In genomic region chr13:112720814-112721197, GRCh38 we compare ENCODE assay signal across 29 cellular contexts. TPM values are rescaled to one million over a fixed set of nuclear protein-coding genes. Genes with fewer than 3 reads are reported as not detected.
A peak's percentile ranks its signal among the peaks of the same experiment; 100 is the strongest.
DNase-seq lines count a peak whose midpoint lies in the region; ATAC-seq, FAIRE-seq and TF ChIP-seq lines count a peak whose summit lies in the region.
"Had no signal": no experiment of that assay in that cellular context is flagged by ENCODE, and none has a peak within 500 bp of the region (broad histone marks: within the 10 kb centered on the region; RNA-seq: fewer than 3 reads in every experiment).

No MANE protein-coding gene starts in this region.

- no peaks in the 10 kb centered on the region for H3K27me3 ChIP-seq in heart right ventricle
- H3K27me3 ChIP-seq in right cardiac atrium (ENCODE audit: control insufficient read depth, insufficient read depth) = no peaks in the 10 kb centered on the region
- H3K27me3 ChIP-seq in endothelial cell of umbilical vein (ENCODE audit: control insufficient read depth in 2 of 2, insufficient read depth in 2 of 2, low read length in 2 of 2) = no peaks in the 10 kb centered on the region
- no peaks in the 10 kb centered on the region for H3K27me3 ChIP-seq in thyroid gland
- H3K27me3 ChIP-seq: ascending aorta, BE2C, SJSA1, transverse colon had no signal

- no peak for TF ChIP-seq CTCF in heart right ventricle (IDR thresholded peaks at IDR 0.05)
- TF ChIP-seq CTCF in endothelial cell of umbilical vein (IDR thresholded peaks at IDR 0.05; ENCODE audit: extremely low read depth in 1 of 2, insufficient read depth in 1 of 2, low read depth in 1 of 2, low read length in 2 of 2) = no peak
- TF ChIP-seq CTCF in neural crest cell (conservative IDR thresholded peaks at IDR 0.05) = no peak
- TF ChIP-seq CTCF in thyroid gland (IDR thresholded peaks at IDR 0.05) = no peak

- H3K36me3 Mint-ChIP-seq in neural crest cell (ENCODE audit: low read depth) = no peaks in the 10 kb centered on the region
- H3K36me3 Mint-ChIP-seq: activated CD8-positive, alpha-beta memory T cell treated with anti-CD3 and anti-CD28 coated beads, Interleukin-2, amount 10 ng/mL, durations not matched to agents 7 days and 5 days had no signal

- FAIRE-seq in endothelial cell of umbilical vein (lab: Jason Lieb, UNC) = no peak
- FAIRE-seq: A204.1, GM12892, GM19239, islet of Langerhans had no signal

- WGBS in heart right ventricle, 2 donors = 96% methylated on average over 10 of the region's 10 CpGs
- 95% methylated on average over 10 of the region's 10 CpGs for WGBS in right cardiac atrium
- 87 to 94% methylated on average over 8 to 10 of the region's 10 CpGs for WGBS in thyroid gland, 2 donors

- no peaks in the 10 kb centered on the region for H3K27me3 Mint-ChIP-seq in neural crest cell (ENCODE audit: low read depth)
- H3K27me3 Mint-ChIP-seq: activated CD4-positive, alpha-beta T cell treated with anti-CD3 and anti-CD28 coated beads, Interleukin-2, amount 10 ng/mL, durations not matched to agents 24 days and 14 days; activated CD8-positive, alpha-beta memory T cell treated with anti-CD3 and anti-CD28 coated beads, Interleukin-2, amount 10 ng/mL, durations not matched to agents 7 days and 5 days; activated naive CD8-positive, alpha-beta T cell; memory B cell; naive thymus-derived CD8-positive, alpha-beta T cell had no signal

- no peaks in the 10 kb centered on the region for H3K9me3 Mint-ChIP-seq in neural crest cell
- H3K9me3 Mint-ChIP-seq: activated CD4-positive, alpha-beta T cell treated with anti-CD3 and anti-CD28 coated beads, Interleukin-2, amount 10 ng/mL, durations not matched to agents 24 days and 14 days; activated T-helper 1 cell treated with anti-CD3 and anti-CD28 coated beads, Interleukin-12 subunit alpha, Interleukin-12 subunit beta, Interleukin-2, Interleukin-4 antibody, amounts not matched to agents 30 ng/mL and 10 ng/mL and 1 ng/mL, durations not matched to agents 14 hours and 24 hours and 36 hours; memory B cell; naive thymus-derived CD8-positive, alpha-beta T cell had no signal

- H3K9ac ChIP-seq in endothelial cell of umbilical vein (replicated peaks; ENCODE audit: extremely low read depth, insufficient read depth, low read length) = no peak overlapping the region

- H4K20me1 ChIP-seq in endothelial cell of umbilical vein (replicated peaks; ENCODE audit: control insufficient read depth, extremely low read depth, insufficient read depth, low read length) = no peaks in the 10 kb centered on the region

- H3K27ac Mint-ChIP-seq in neural crest cell (ENCODE audit: unreplicated experiment) = no peak overlapping the region
- H3K27ac Mint-ChIP-seq: activated CD4-positive, alpha-beta T cell treated with anti-CD3 and anti-CD28 coated beads, Interleukin-2, amount 10 ng/mL, durations not matched to agents 24 days and 14 days; activated CD8-positive, alpha-beta memory T cell treated with anti-CD3 and anti-CD28 coated beads, Interleukin-2, amount 10 ng/mL, durations not matched to agents 7 days and 5 days; activated naive CD8-positive, alpha-beta T cell; activated T-helper 1 cell treated with anti-CD3 and anti-CD28 coated beads, Interleukin-12 subunit alpha, Interleukin-12 subunit beta, Interleukin-2, Interleukin-4 antibody, amounts not matched to agents 30 ng/mL and 10 ng/mL and 1 ng/mL, durations not matched to agents 14 hours and 24 hours and 36 hours; memory B cell had no signal

- POLR2A ChIA-PET in endothelial cell of umbilical vein (lab: Charles Lee) = no interaction called here

- H3K4me2 ChIP-seq in endothelial cell of umbilical vein (ENCODE audit: insufficient read depth, low read length) = no peak overlapping the region

- H3K9me3 ChIP-seq in heart right ventricle (no peaks in the 10 kb centered on the region), right cardiac atrium (ENCODE audit: control insufficient read depth, low read length) (no peaks in the 10 kb centered on the region), endothelial cell of umbilical vein (replicated peaks; ENCODE audit: control insufficient read depth, insufficient read depth, low read length) (no peaks in the 10 kb centered on the region), thyroid gland (no peaks in the 10 kb centered on the region)
- H3K9me3 ChIP-seq: ascending aorta, BE2C, SJSA1, transverse colon had no signal

- BruUV-seq in endothelial cell of umbilical vein (replicated peaks; lab: Mats Ljungman, UMichigan) = no TSS peak

- H3K79me2 ChIP-seq in endothelial cell of umbilical vein (ENCODE audit: control insufficient read depth, insufficient read depth, low read length) = peaks cover 13% of the 10 kb centered on the region

- peak overlapping the region in 8 of 10 donors; percentile 70 to 92 (median 86) for H3K27ac ChIP-seq in heart right ventricle
- no peak overlapping the region for H3K27ac ChIP-seq in right cardiac atrium (ENCODE audit: low read length)
- peak overlapping the region; percentile 93 for H3K27ac ChIP-seq in endothelial cell of umbilical vein (ENCODE audit: insufficient read depth, low read depth, low read length)
- peak overlapping the region in 2 of 3 donors; percentile 71 to 80 for H3K27ac ChIP-seq in thyroid gland
- H3K27ac ChIP-seq: SJSA1 had no signal

- H3K36me3 ChIP-seq in heart right ventricle (peaks cover 0 to 8% (median 0%) of the 10 kb centered on the region in 9 donors), endothelial cell of umbilical vein (ENCODE audit: control insufficient read depth in 2 of 2, extremely low read depth in 1 of 2, insufficient read depth in 2 of 2, low read length in 2 of 2) (no peaks in the 10 kb centered on the region), thyroid gland (no peaks in the 10 kb centered on the region)
- H3K36me3 ChIP-seq: ascending aorta, BE2C, SJSA1, transverse colon had no signal

- CTCF ChIA-PET in endothelial cell of umbilical vein (lab: Charles Lee) = no interaction called here

- H3K4me3 ChIP-seq in heart right ventricle (no peak overlapping the region), right cardiac atrium (ENCODE audit: low read length) (no peak overlapping the region), endothelial cell of umbilical vein (replicated peaks in 1 of 3; ENCODE audit: insufficient read depth in 1 of 3, low read depth in 1 of 3, low read length in 3 of 3) (no peak overlapping the region), thyroid gland (replicated peaks in 1 of 3) (no peak overlapping the region)
- H3K4me3 ChIP-seq: ascending aorta, SJSA1, transverse colon had no signal

- no peak for DNase-seq in heart right ventricle
- no peak for DNase-seq in right cardiac atrium
- no peak for DNase-seq in endothelial cell of umbilical vein (ENCODE audit: low read depth, low spot score)
- DNase-seq in neural crest cell (ENCODE audit: low read depth, low spot score) = no peak
- DNase-seq in thyroid gland = no peak
- no peak for DNase-seq in stimulated activated naive CD4-positive, alpha-beta T cell treated with Interleukin-2 at 50 U/mL for 16 hours (lab: John Stamatoyannopoulos, UW)
- DNase-seq: activated CD4-positive, alpha-beta T cell treated with anti-CD3 and anti-CD28 coated beads, Interleukin-2, amount 10 ng/mL, durations not matched to agents 24 days and 14 days; activated CD8-positive, alpha-beta memory T cell treated with anti-CD3 and anti-CD28 coated beads, Interleukin-2, amount 10 ng/mL, durations not matched to agents 7 days and 5 days; BE2C; foreskin melanocyte; naive thymus-derived CD8-positive, alpha-beta T cell; NCI-H1105; NCI-H2081; OCI-M1; stimulated activated CD4-positive, alpha-beta T cell treated with anti-CD3 and anti-CD28 coated beads, Interleukin-4, amount 100 ng/mL, for 1 hour; stimulated activated naive CD8-positive, alpha-beta T cell treated with anti-CD3 and anti-CD28 coated beads, Interleukin-15, Interleukin-2, amounts not matched to agents 100 U/mL and 50 U/mL, for 24 hours; T-helper 2 cell; transverse colon had no signal

- TF ChIP-seq POLR2A in endothelial cell of umbilical vein (IDR thresholded peaks at IDR 0.05; ENCODE audit: low read depth, low read length) = no peak
- TF ChIP-seq POLR2A in thyroid gland (IDR thresholded peaks at IDR 0.05) = no peak

- ATAC-seq in heart right ventricle (no peak), right cardiac atrium (no peak), HG03457 (IDR thresholded peaks at IDR 0.05; ENCODE audit: unreplicated experiment) (no peak), GM21529 (IDR thresholded peaks at IDR 0.05; ENCODE audit: unreplicated experiment) (no peak)
- ATAC-seq: activated CD8-positive, alpha-beta memory T cell treated with anti-CD3 and anti-CD28 coated beads, Interleukin-2, amount 10 ng/mL, durations not matched to agents 7 days and 5 days; naive thymus-derived CD8-positive, alpha-beta T cell; stimulated activated naive CD8-positive, alpha-beta T cell treated with anti-CD3 and anti-CD28 coated beads, Interleukin-15, Interleukin-2, amounts not matched to agents 100 U/mL and 50 U/mL, for 24 hours had no signal

- peak overlapping the region; percentile 4 for H3K4me3 Mint-ChIP-seq in neural crest cell
- H3K4me3 Mint-ChIP-seq: activated CD4-positive, alpha-beta T cell treated with anti-CD3 and anti-CD28 coated beads, Interleukin-2, amount 10 ng/mL, durations not matched to agents 24 days and 14 days; activated CD8-positive, alpha-beta memory T cell treated with anti-CD3 and anti-CD28 coated beads, Interleukin-2, amount 10 ng/mL, durations not matched to agents 7 days and 5 days; activated naive CD8-positive, alpha-beta T cell; activated T-helper 1 cell treated with anti-CD3 and anti-CD28 coated beads, Interleukin-12 subunit alpha, Interleukin-12 subunit beta, Interleukin-2, Interleukin-4 antibody, amounts not matched to agents 30 ng/mL and 10 ng/mL and 1 ng/mL, durations not matched to agents 14 hours and 24 hours and 36 hours; memory B cell; naive thymus-derived CD8-positive, alpha-beta T cell had no signal

- H3K9me1 ChIP-seq in endothelial cell of umbilical vein (replicated peaks; ENCODE audit: control insufficient read depth, extremely low read depth, insufficient read depth, low read length) = no peaks in the 10 kb centered on the region

- intact Hi-C loops in heart right ventricle (cut with DNase I) = no loop called here
- intact Hi-C loops in right cardiac atrium (cut with DNase I) = no loop called here
- intact Hi-C loops in endothelial cell of umbilical vein (cut with micrococcal nuclease) = no loop called here
- intact Hi-C loops in thyroid gland (cut with DNase I) = no loop called here

- dilution Hi-C loops in endothelial cell of umbilical vein (cut with MboI; ENCODE audit: extremely low pct_ligation_motif_present, low sequenced_read_pairs) = no loop called here

- H3K4me1 Mint-ChIP-seq in neural crest cell = peaks cover 62% of the 10 kb centered on the region

- H3K4me1 ChIP-seq in heart right ventricle (peaks cover 7 to 57% (median 36%) of the 10 kb centered on the region in 9 donors), right cardiac atrium (ENCODE audit: control insufficient read depth, insufficient read depth, low read length) (peaks cover 7% of the 10 kb centered on the region), endothelial cell of umbilical vein (ENCODE audit: control insufficient read depth, extremely low read depth, insufficient read depth, low read length) (peaks cover 32% of the 10 kb centered on the region), thyroid gland (peaks cover 32 to 69% of the 10 kb centered on the region in 2 donors)

- H2AFZ ChIP-seq in endothelial cell of umbilical vein (ENCODE audit: low read depth, low read length) = no peak overlapping the region

RNA-seq across cellular contexts. Expression of gene ATP11A, which starts 31.0 kb away (rescaled TPM):
- total RNA-seq in heart right ventricle (100 to 1,000 TPM in 6 of 10 donors, 10 to 100 TPM in 4; 81.1 to 164 (median 118) TPM), right cardiac atrium (100 to 1,000 TPM in 1 of 4 donors, 10 to 100 TPM in 3; 53.7 to 100 (median 87.8) TPM), endothelial cell of umbilical vein (71.7 and 88.1 TPM in 2 replicates), neural crest cell (97.4 and 99.1 TPM in 2 replicates), thyroid gland (10 to 100 TPM; 32.1 to 83.6 (median 46.2) TPM)
- polyA plus RNA-seq in heart right ventricle (10 to 100 TPM; 20.0 to 24.9 TPM), right cardiac atrium (19.5 TPM), endothelial cell of umbilical vein (15.7 and 16.5 TPM in 2 replicates)
- polyA plus RNA-seq in endothelial cell of umbilical vein (2011; cell fraction: cytosol; rRNA removed) = 10.2 and 11.1 TPM in 2 replicates
- 48.6 and 60.6 TPM in 2 replicates for polyA plus RNA-seq in endothelial cell of umbilical vein (2011; cell fraction: nucleus; rRNA removed)
- 32.3 and 33.7 TPM in 2 replicates for polyA plus RNA-seq in endothelial cell of umbilical vein (2012)
- 40.0 and 52.7 TPM in 2 replicates for polyA minus RNA-seq in endothelial cell of umbilical vein
- 11.5 TPM for polyA minus RNA-seq in endothelial cell of umbilical vein (2011; cell fraction: cytosol; rRNA and poly(A)+ RNA removed)
- polyA minus RNA-seq in endothelial cell of umbilical vein (2011; cell fraction: nucleus; rRNA and poly(A)+ RNA removed) = 63.1 and 78.2 TPM in 2 replicates
